ENCODE assay signal across 24 cellular contexts in genomic region chrX:22366166-22366702, GRCh38.
DNase-seq lines count a peak whose midpoint lies in the region; ATAC-seq and TF ChIP-seq lines count a peak whose summit lies in the region.
"Had no signal": no experiment of that assay in that cellular context is flagged by ENCODE, and none has a peak within 500 bp of the region (broad histone marks: within the 10 kb centered on the region; RNA-seq: fewer than 3 reads in every experiment).

No MANE protein-coding gene starts in this region.

- WGBS in mammary epithelial cell (ENCODE audit: low coverage, missing lambda C conversion rate) = 67% methylated on average over 1 of the region's 1 CpG

- DNase-seq in GM03348 (ENCODE audit: low spot score) = peak; percentile 2
- peak; percentile 47 for DNase-seq in NCI-H69 (lab: John Stamatoyannopoulos, UW)
- peak; percentile 41 for DNase-seq in mammary epithelial cell
- peak; percentile 56 for DNase-seq in fibroblast of the aortic adventitia (ENCODE audit: low read depth)
- no peak for DNase-seq in AG08395 (ENCODE audit: low spot score)
- no peak for DNase-seq in T1000 (lab: John Stamatoyannopoulos, UW)
- DNase-seq in activated T-cell treated with anti-CD3 and anti-CD28 coated beads, Interleukin-2, amount 50 U/mL, for 4 hours = no peak
- DNase-seq in tibial artery = no peak
- DNase-seq: activated CD4-positive, alpha-beta T cell treated with anti-CD3 and anti-CD28 coated beads for 4 hours; activated naive CD4-positive, alpha-beta T cell treated with anti-CD3 and anti-CD28 coated beads, Interleukin-2, amount 50 U/mL, for 16 hours; Caco-2; DND-41; effector memory CD8-positive, alpha-beta T cell; left lung; NCI-H524 treated with DMSO at 0.1 percent for 48 hours; ovary; Peyer's patch; small intestine; stimulated activated naive CD4-positive, alpha-beta T cell; SW 1271; upper lobe of right lung; WERI-Rb-1 had no signal

- ATAC-seq in activated T-cell treated with anti-CD3 and anti-CD28 coated beads, Interleukin-2, amount 50 U/mL, for 4 hours = no peak
- ATAC-seq: effector memory CD8-positive, alpha-beta T cell; left lung; upper lobe of right lung had no signal

- H3K4me1 Mint-ChIP-seq in activated T-cell treated with anti-CD3 and anti-CD28 coated beads, Interleukin-2, amount 50 U/mL, for 4 hours (ENCODE audit: low read depth) = no peaks in the 10 kb centered on the region

- no peak overlapping the region for H3K4me3 Mint-ChIP-seq in activated T-cell treated with anti-CD3 and anti-CD28 coated beads, Interleukin-2, amount 50 U/mL, for 4 hours
- H3K4me3 Mint-ChIP-seq: effector memory CD8-positive, alpha-beta T cell had no signal

- peak overlapping the region; percentile 49 for H3K27ac ChIP-seq in mammary epithelial cell (ENCODE audit: insufficient read depth, low read depth, low read length)
- H3K27ac ChIP-seq in tibial artery = no peak overlapping the region
- H3K27ac ChIP-seq: left lung, ovary, Peyer's patch, suprapubic skin, upper lobe of right lung, WERI-Rb-1 had no signal

- no peaks in the 10 kb centered on the region for H3K9me3 Mint-ChIP-seq in activated T-cell treated with anti-CD3 and anti-CD28 coated beads, Interleukin-2, amount 50 U/mL, for 4 hours
- H3K9me3 Mint-ChIP-seq: activated T-helper 2 cell treated with anti-CD3 and anti-CD28 coated beads, Interferon-gamma antibody, Interleukin-2, Interleukin-4, amounts not matched to agents 10 μg/mL and 5 μg/mL and 100 μg/mL, durations not matched to agents 14 hours and 24 hours and 36 hours had no signal

- H3K4me1 ChIP-seq in mammary epithelial cell (ENCODE audit: insufficient read depth, low read length) (peaks cover 10% of the 10 kb centered on the region), tibial artery (no peaks in the 10 kb centered on the region)
- H3K4me1 ChIP-seq: Caco-2, left lung, Peyer's patch, suprapubic skin, upper lobe of right lung had no signal

- H3K27me3 ChIP-seq in mammary epithelial cell (ENCODE audit: insufficient read depth, low read length) (no peaks in the 10 kb centered on the region), tibial artery (no peaks in the 10 kb centered on the region)
- H3K27me3 ChIP-seq: left lung, ovary, Peyer's patch, suprapubic skin, upper lobe of right lung had no signal

- H3K4me3 ChIP-seq in mammary epithelial cell (replicated peaks in 1 of 3; ENCODE audit: insufficient read depth in 1 of 3, low read depth in 2 of 3, low read length in 3 of 3) (no peak overlapping the region), fibroblast of the aortic adventitia (ENCODE audit: low read depth, low read length) (no peak overlapping the region), tibial artery (no peak overlapping the region)
- H3K4me3 ChIP-seq: left lung, ovary, Peyer's patch, suprapubic skin, upper lobe of right lung had no signal

- H2AFZ ChIP-seq in mammary epithelial cell (ENCODE audit: low read depth, low read length) = no peak overlapping the region

- H3K27me3 Mint-ChIP-seq in activated T-cell treated with anti-CD3 and anti-CD28 coated beads, Interleukin-2, amount 50 U/mL, for 4 hours (ENCODE audit: low read depth) = no peaks in the 10 kb centered on the region
- H3K27me3 Mint-ChIP-seq: effector memory CD8-positive, alpha-beta T cell had no signal

- dilution Hi-C loops in mammary epithelial cell (cut with HindIII; ENCODE audit: low sequenced_read_pairs) = no loop called here

- no TSS peak for BruUV-seq in mammary epithelial cell (replicated peaks; lab: Mats Ljungman, UMichigan)

- intact Hi-C loops in mammary epithelial cell (cut with micrococcal nuclease) (loop anchor here (10.0 kb wide), 1 partner anchor 159 kb away; no protein-coding TSS in a partner anchor), tibial artery (cut with DNase I; ENCODE audit: low total_unique reads) (no loop called here)

- in situ Hi-C loops in mammary epithelial cell (cut with MboI; ENCODE audit: low sequenced_read_pairs in 2 of 2) = no loop called here

- H3K9ac ChIP-seq in mammary epithelial cell (ENCODE audit: insufficient read depth, low read length) = no peak overlapping the region

- no peaks in the 10 kb centered on the region for H4K20me1 ChIP-seq in mammary epithelial cell (ENCODE audit: insufficient read depth, low read length)

- no peaks in the 10 kb centered on the region for H3K36me3 ChIP-seq in mammary epithelial cell (ENCODE audit: insufficient read depth, low read length)
- no peaks in the 10 kb centered on the region for H3K36me3 ChIP-seq in tibial artery
- H3K36me3 ChIP-seq: left lung, ovary, Peyer's patch, suprapubic skin, upper lobe of right lung, WERI-Rb-1 had no signal

- CTCF ChIA-PET in mammary epithelial cell (lab: Charles Lee; ENCODE audit: low non-redundant PET) = interaction anchor here (0.6 kb wide), 1 partner anchor 235 kb away, joined by 3 read pairs; no protein-coding TSS in a partner anchor

- TF ChIP-seq CTCF in mammary epithelial cell (conservative IDR thresholded peaks at IDR 0.05 in 1 of 2, IDR thresholded peaks at IDR 0.05 in 1 of 2; ENCODE audit: extremely low read depth in 1 of 2, insufficient read depth in 1 of 2, low read depth in 1 of 2, low read length in 2 of 2) (no peak), fibroblast of the aortic adventitia (IDR thresholded peaks at IDR 0.05; ENCODE audit: insufficient read depth, low read length) (no peak), tibial artery (IDR thresholded peaks at IDR 0.05) (no peak)

- no peaks in the 10 kb centered on the region for H3K36me3 Mint-ChIP-seq in activated T-cell treated with anti-CD3 and anti-CD28 coated beads, Interleukin-2, amount 50 U/mL, for 4 hours (ENCODE audit: insufficient read depth)

- no peak overlapping the region for H3K4me2 ChIP-seq in mammary epithelial cell (ENCODE audit: insufficient read depth, low read depth, low read length)

- H3K9me3 ChIP-seq in mammary epithelial cell (replicated peaks; ENCODE audit: insufficient read depth, low read length) (no peaks in the 10 kb centered on the region), tibial artery (no peaks in the 10 kb centered on the region)
- H3K9me3 ChIP-seq: Caco-2, left lung, ovary, Peyer's patch, suprapubic skin, upper lobe of right lung had no signal

- H3K79me2 ChIP-seq in mammary epithelial cell (ENCODE audit: insufficient read depth, low read length) = no peaks in the 10 kb centered on the region

Comparison
In these comparisons a context has a peak if more than half of its experiments do, and no peak if none do; other contexts are left out.
1. DNase-seq: peak in GM03348 (single experiment), NCI-H69 (single experiment), mammary epithelial cell (single experiment) and fibroblast of the aortic adventitia (single experiment); none in AG08395 (single experiment), T1000 (single experiment), activated T-cell treated with anti-CD3 and anti-CD28 coated beads, Interleukin-2, amount 50 U/mL, for 4 hours (single experiment) and tibial artery (0 of 2).